ENCODE assay signal across 9 cellular contexts in the genomic region with DNA sequence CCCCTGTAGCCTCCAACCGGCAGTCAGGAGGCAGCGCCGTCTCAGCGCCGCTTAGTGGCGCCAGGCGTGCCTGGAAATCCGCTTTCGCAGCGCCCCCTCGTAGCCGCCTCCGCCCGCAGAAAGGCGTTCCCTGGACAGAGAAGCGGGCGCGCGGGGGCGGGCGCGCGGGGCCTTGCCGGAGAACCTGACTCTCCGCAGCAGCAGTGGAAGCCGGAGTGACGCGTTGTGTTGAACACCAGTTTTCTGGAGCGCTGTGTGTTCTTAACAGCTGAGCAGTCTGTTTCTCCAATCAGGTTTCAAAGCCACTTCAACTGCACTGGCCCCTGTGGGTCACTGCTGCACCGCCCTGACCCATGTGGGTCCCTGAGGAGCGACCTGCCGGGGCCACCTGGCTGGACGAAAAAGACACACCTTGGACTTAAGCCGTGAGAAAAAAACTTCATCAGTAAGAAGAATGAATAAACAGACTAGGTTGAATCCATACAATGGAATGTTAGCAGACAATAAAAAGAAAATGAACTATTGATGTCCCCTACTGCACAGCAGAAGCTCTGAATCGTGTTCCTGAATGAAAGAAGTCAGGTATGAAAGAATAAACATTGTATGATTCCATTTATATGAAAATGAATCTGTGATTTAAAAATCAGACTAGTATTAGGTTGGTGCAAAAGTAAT. TPM values are rescaled to one million over a fixed set of nuclear protein-coding genes. Genes with fewer than 3 reads are reported as not detected.
DNase-seq lines count a peak whose midpoint lies in the region; ATAC-seq, FAIRE-seq and TF ChIP-seq lines count a peak whose summit lies in the region.
"Not testable (repeated sequence)": the region's sequence is repeated elsewhere in the genome, so short reads cannot be mapped to it uniquely, and the experiment has no call there.
"Had no signal": no experiment of that assay in that cellular context is flagged by ENCODE, and none has a peak within 500 bp of the region (broad histone marks: within the 10 kb centered on the region; RNA-seq: fewer than 3 reads in every experiment).

No MANE protein-coding gene starts in this region.

- H3K4me2 ChIP-seq in DND-41 (ENCODE audit: insufficient read depth, low read length) = not testable (repeated sequence)
- peak overlapping the region; percentile 80 for H3K4me2 ChIP-seq in SK-N-SH
- H3K4me2 ChIP-seq in HepG2 (ENCODE audit: low read depth, low read length) = peak overlapping the region; percentile 47; the same call in 1 of the 2 replicates

- BruUV-seq in HepG2 (replicated peaks; lab: Mats Ljungman, UMichigan) = not testable (repeated sequence)

- not testable (repeated sequence) for TF ChIP-seq RAD21 in SK-N-SH (IDR thresholded peaks at IDR 0.05; ENCODE audit: low read length); HepG2 (CRISPR knock-in tag; IDR thresholded peaks at IDR 0.05)

- TF ChIP-seq EP300 in SK-N-SH (IDR thresholded peaks at IDR 0.05; ENCODE audit: borderline replicate concordance in 1 of 2, low read depth in 1 of 2, low read length in 1 of 2); HepG2 (IDR thresholded peaks at IDR 0.05; ENCODE audit: low read depth in 2 of 2, low read length in 2 of 2); HepG2 (CRISPR knock-in tag; IDR thresholded peaks at IDR 0.05; ENCODE audit: borderline replicate concordance): not testable (repeated sequence)

- 26% methylated on average over 6 of the region's 35 CpGs for WGBS in SK-N-SH (ENCODE audit: low lambda C conversion rate)
- WGBS in HepG2 (ENCODE audit: low lambda C conversion rate) = 2% methylated on average over 7 of the region's 35 CpGs

- not testable (repeated sequence) for TF ChIP-seq POLR2A in HepG2 (IDR thresholded peaks at IDR 0.05; ENCODE audit: insufficient read depth in 1 of 2, low read depth in 2 of 2, low read length in 2 of 2)

- not testable (repeated sequence) for H3F3A ChIP-seq in SK-N-SH (replicated peaks; ENCODE audit: insufficient read depth)

- in situ Hi-C loops in astrocyte of the spinal cord (cut with HindIII; ENCODE audit: low sequenced_read_pairs); HepG2 (cut with HindIII; ENCODE audit: extremely low pct_ligation_motif_present, low pct_unique_long_range_greater_than_20kb): not testable (repeated sequence)

- not testable (repeated sequence) for DNase-seq in DND-41; SK-N-SH; HepG2 (ENCODE audit: low spot score); upper lobe of right lung
- peak; percentile 17 for DNase-seq in astrocyte of the spinal cord (ENCODE audit: low read depth, low spot score)
- DNase-seq in fibroblast of pulmonary artery (ENCODE audit: low read depth) = peak; percentile 34

- H2AFZ ChIP-seq in DND-41 (ENCODE audit: low read depth, low read length); HepG2 (ENCODE audit: low read length): not testable (repeated sequence)
- peak overlapping the region; percentile 97 for H2AFZ ChIP-seq in SK-N-SH (ENCODE audit: low read depth)

- CTCF ChIA-PET in SK-N-SH (lab: Yijun Ruan, JAX); HepG2 (lab: Yijun Ruan, JAX; ENCODE audit: low intra/inter-chr PET ratio, low total read pairs): not testable (repeated sequence)

- not testable (repeated sequence) for H3K9me3 ChIP-seq in DND-41 (ENCODE audit: insufficient read depth, low read length, severe bottlenecking); SK-N-SH; HepG2 (ENCODE audit: low read length); upper lobe of right lung

- H3K4me1 ChIP-seq in DND-41 (ENCODE audit: insufficient read depth, low read length); SK-N-SH (ENCODE audit: control insufficient read depth in 1 of 2, insufficient read depth in 2 of 2, low read depth in 1 of 2, low read length in 1 of 2); HepG2 (ENCODE audit: insufficient read depth, low read length); rectal smooth muscle tissue (ENCODE audit: control insufficient read depth, insufficient read depth, low read length); upper lobe of right lung: not testable (repeated sequence)

- H3K36me3 ChIP-seq in DND-41 (ENCODE audit: insufficient read depth, low read length); SK-N-SH (replicated peaks in 1 of 2; ENCODE audit: control insufficient read depth in 1 of 2, insufficient read depth in 2 of 2, low read length in 1 of 2); HepG2 (replicated peaks in 1 of 2; ENCODE audit: control insufficient read depth in 1 of 2, insufficient read depth in 2 of 2, low read length in 2 of 2); rectal smooth muscle tissue (ENCODE audit: control insufficient read depth, insufficient read depth, low read length); upper lobe of right lung: not testable (repeated sequence)

- not testable (repeated sequence) for H4K20me1 ChIP-seq in DND-41 (ENCODE audit: insufficient read depth, low read length); SK-N-SH (ENCODE audit: insufficient read depth); HepG2 (ENCODE audit: insufficient read depth, low read length)

- not testable (repeated sequence) for TF ChIP-seq CTCF in DND-41 (IDR thresholded peaks at IDR 0.05; ENCODE audit: borderline replicate concordance, extremely low read depth, low read length, poor library complexity, severe bottlenecking); SK-N-SH (IDR thresholded peaks at IDR 0.05); astrocyte of the spinal cord (IDR thresholded peaks at IDR 0.05; ENCODE audit: low read depth, low read length); fibroblast of pulmonary artery (IDR thresholded peaks at IDR 0.05; ENCODE audit: low read length, missing control alignments); HepG2 (CRISPR knock-in tag; IDR thresholded peaks at IDR 0.05); upper lobe of right lung (IDR thresholded peaks at IDR 0.05)

- not testable (repeated sequence) for H3K4me3 ChIP-seq in DND-41 (ENCODE audit: low read depth in 1 of 2, low read length in 2 of 2)
- H3K4me3 ChIP-seq in SK-N-SH (ENCODE audit: low read depth in 2 of 2, low read length in 1 of 2) (peak overlapping the region; percentile 37 to 69), astrocyte of the spinal cord (ENCODE audit: low read depth, low read length) (peak overlapping the region; percentile 44), fibroblast of pulmonary artery (replicated peaks; ENCODE audit: low read depth, low read length) (peak overlapping the region; percentile 45), HepG2 (replicated peaks in 1 of 3; ENCODE audit: insufficient read depth in 1 of 3, low read depth in 2 of 3, low read length in 3 of 3) (peak overlapping the region in 1 of 3 experiments; percentile 37; a peak in 2 of 6 replicates), rectal smooth muscle tissue (ENCODE audit: low read length) (peak overlapping the region; percentile 52), upper lobe of right lung (peak overlapping the region; percentile 36)

- POLR2A ChIA-PET in SK-N-SH (lab: Yijun Ruan, JAX); HepG2 (lab: Yijun Ruan, JAX): not testable (repeated sequence)

- not testable (repeated sequence) for H3K27ac ChIP-seq in DND-41 (ENCODE audit: low read length); HepG2 (ENCODE audit: extremely low read length, insufficient read depth, low read length); upper lobe of right lung
- peak overlapping the region in 1 of 2 experiments; percentile 62; a peak in 2 of 4 replicates for H3K27ac ChIP-seq in SK-N-SH (ENCODE audit: low read depth in 2 of 2, low read length in 1 of 2)
- H3K27ac ChIP-seq in rectal smooth muscle tissue (ENCODE audit: low read depth, low read length) = peak overlapping the region; percentile 72

- not testable (repeated sequence) for H3K27me3 ChIP-seq in DND-41 (ENCODE audit: insufficient read depth, low read length, poor library complexity); SK-N-SH (ENCODE audit: insufficient read depth); HepG2 (ENCODE audit: control insufficient read depth in 1 of 2, insufficient read depth in 2 of 2, low read length in 2 of 2); rectal smooth muscle tissue (ENCODE audit: control insufficient read depth, insufficient read depth, low read length); upper lobe of right lung

- intact Hi-C loops in HepG2 (cut with micrococcal nuclease; ENCODE audit: unreplicated experiment); upper lobe of right lung (cut with DNase I): not testable (repeated sequence)

- H3K9me2 ChIP-seq in SK-N-SH = not testable (repeated sequence)

- ATAC-seq in DND-41 (ENCODE audit: insufficient read depth, low read depth) = peak; percentile 94
- ATAC-seq in HG03439 (IDR thresholded peaks at IDR 0.05; ENCODE audit: unreplicated experiment) = peak; percentile 59
- ATAC-seq in HepG2 = peak; percentile 91
- ATAC-seq in upper lobe of right lung = peak; percentile 92

- H3K9ac ChIP-seq in DND-41 (ENCODE audit: low read depth, low read length); HepG2 (ENCODE audit: insufficient read depth, low read depth, low read length); rectal smooth muscle tissue (ENCODE audit: low read length): not testable (repeated sequence)
- H3K9ac ChIP-seq in SK-N-SH = peak overlapping the region; percentile 77; the same call in 1 of the 2 replicates

- not testable (repeated sequence) for FAIRE-seq in HepG2 (lab: Jason Lieb, UNC)

- not testable (repeated sequence) for H3K79me2 ChIP-seq in DND-41 (ENCODE audit: insufficient read depth, low read length); SK-N-SH (ENCODE audit: insufficient read depth); HepG2 (ENCODE audit: insufficient read depth, low read length)

RNA-seq across cellular contexts. Expression of gene ANXA8L1, which starts 22.8 kb away (rescaled TPM):
- polyA plus RNA-seq in SK-N-SH (2012; rRNA removed) (0.16 and 0.21 TPM in 2 replicates), HepG2 (2011; rRNA removed) (not detected in 2 replicates)
- 0.04 and 0.34 TPM in 2 replicates for polyA plus RNA-seq in SK-N-SH (2012; cell fraction: cytosol; rRNA removed)
- polyA plus RNA-seq in SK-N-SH (2012; cell fraction: nucleus; rRNA removed) = 0.55 and 0.73 TPM in 2 replicates
- total RNA-seq in HepG2 (2016; rRNA removed; fragmentation: Illumina TruSeq; extraction: Trizol) (not detected in 2 replicates), upper lobe of right lung (34.6 TPM)
- not detected in 2 replicates for total RNA-seq in HepG2 (2016; cell fraction: cytosol; rRNA removed; fragmentation: Illumina TruSeq; extraction: Trizol; ENCODE audit: low read depth)
- not detected in 2 replicates for total RNA-seq in HepG2 (2016; cell fraction: insoluble cytoplasmic fraction; rRNA removed; fragmentation: Illumina TruSeq; extraction: Trizol)
- not detected in 2 replicates for total RNA-seq in HepG2 (2016; cell fraction: membrane; rRNA removed; fragmentation: Illumina TruSeq; extraction: Trizol)
- not detected in 2 replicates for total RNA-seq in HepG2 (2016; cell fraction: nucleus; rRNA removed; fragmentation: Illumina TruSeq; extraction: Trizol)
- not detected in 2 replicates for polyA plus RNA-seq in HepG2 (2011; cell fraction: cytosol; rRNA removed)
- polyA plus RNA-seq in HepG2 (2011; cell fraction: nucleus; rRNA removed) = not detected in 2 replicates
- polyA plus RNA-seq in HepG2 (2012) = not detected in 2 replicates
- polyA plus RNA-seq in HepG2 (2016; cell fraction: cytosol; fragmentation: Illumina TruSeq; extraction: Trizol; ENCODE audit: low read depth) = not detected in 2 replicates
- polyA plus RNA-seq in HepG2 (2016; cell fraction: insoluble cytoplasmic fraction; fragmentation: Illumina TruSeq; extraction: Trizol; ENCODE audit: low read depth) = not detected in 2 replicates
- polyA plus RNA-seq in HepG2 (2016; cell fraction: membrane; fragmentation: Illumina TruSeq; extraction: Trizol; ENCODE audit: low read depth) = not detected in 2 replicates
- not detected in 2 replicates for polyA plus RNA-seq in HepG2 (2016; cell fraction: nucleus; fragmentation: Illumina TruSeq; extraction: Trizol; ENCODE audit: insufficient read depth, low read depth)
- polyA minus RNA-seq in HepG2 (2011; rRNA and poly(A)+ RNA removed; ENCODE audit: low replicate concordance) = 22.9 TPM in 1 of 2 replicates, not detected in the other
- polyA minus RNA-seq in HepG2 (2011; cell fraction: cytosol; rRNA and poly(A)+ RNA removed) = 0.53 TPM in 1 of 2 replicates, not detected in the other
- polyA minus RNA-seq in HepG2 (2011; cell fraction: nucleus; rRNA and poly(A)+ RNA removed) = not detected in 2 replicates
- total RNA-seq: kidney had no signal

Comparison
In these comparisons a context has a peak if more than half of its experiments do, and no peak if none do; other contexts are left out.
1. RNA of gene ANXA8L1, which starts 22.8 kb away (total RNA-seq): 34.6 TPM in upper lobe of right lung (single experiment); not detected in HepG2; every median in the first group is over 10 times any median in the second.
2. Peak in every context shown above with its lines, with median percentiles within 50 percentile points of each other: ATAC-seq.